In the genomic region with DNA sequence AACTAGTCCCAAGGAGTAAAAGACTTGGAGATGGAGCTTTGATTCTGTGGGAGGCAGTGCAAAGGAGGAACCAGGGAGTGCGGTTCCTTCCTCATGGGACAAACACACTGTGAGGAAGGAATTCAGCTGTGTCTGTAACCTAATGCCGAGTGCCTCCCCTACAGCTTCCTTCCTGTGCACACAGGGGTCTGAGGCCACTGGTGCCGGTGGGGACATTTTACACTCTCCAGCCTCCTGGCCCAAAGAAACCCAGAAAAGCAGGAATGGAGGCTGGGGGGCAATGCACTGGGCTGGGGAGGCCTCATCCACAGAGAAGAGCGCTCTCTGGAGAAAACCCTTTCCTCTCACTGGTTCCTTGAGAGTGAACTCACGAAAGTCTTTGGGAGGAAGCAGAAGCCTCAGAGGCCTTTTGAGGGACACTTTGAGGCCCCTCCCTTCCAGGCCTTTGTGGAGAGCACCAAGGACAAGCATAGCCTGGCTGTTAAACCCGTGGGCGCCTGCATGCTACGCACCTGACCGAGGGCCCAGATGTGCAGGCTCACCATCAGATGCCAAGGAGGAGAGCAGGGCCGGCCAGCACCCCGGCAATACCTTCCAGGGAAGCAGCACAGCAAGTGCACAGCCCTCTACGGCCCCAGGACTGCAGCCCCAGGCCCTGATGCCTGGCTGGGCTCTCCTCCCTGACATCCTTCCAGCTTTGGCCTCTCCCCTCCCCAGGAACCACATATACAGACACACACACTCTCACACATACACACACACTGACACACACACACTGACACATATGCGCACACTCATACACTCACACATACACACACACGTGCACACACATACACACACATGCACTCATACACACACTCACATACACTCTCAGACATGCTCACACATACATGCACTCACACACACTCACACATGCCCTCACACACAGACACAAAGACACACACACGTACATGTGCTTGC, we compare ENCODE assay signal across 12 cellular contexts. TPM values are rescaled to one million over a fixed set of nuclear protein-coding genes. Genes with fewer than 3 reads are reported as not detected.
DNase-seq lines count a peak whose midpoint lies in the region; ATAC-seq and TF ChIP-seq lines count a peak whose summit lies in the region.
"Had no signal": no experiment of that assay in that cellular context is flagged by ENCODE, and none has a peak within 500 bp of the region (broad histone marks: within the 10 kb centered on the region; RNA-seq: fewer than 3 reads in every experiment).

No MANE protein-coding gene starts in this region.

- no TSS peak for BruUV-seq in Caco-2 (replicated peaks; lab: Mats Ljungman, UMichigan)
- no TSS peak for BruUV-seq in MCF 10A (replicated peaks; lab: Mats Ljungman, UMichigan)

- peak overlapping the region; percentile 74 for H3K27ac ChIP-seq in cardiac muscle cell

- H3K36me3 Mint-ChIP-seq in Caco-2 (ENCODE audit: insufficient read depth, unreplicated experiment) (peaks cover 6% of the 10 kb centered on the region), osteocyte (ENCODE audit: unreplicated experiment) (no peaks in the 10 kb centered on the region), MCF 10A (ENCODE audit: insufficient read depth, unreplicated experiment) (no peaks in the 10 kb centered on the region)
- H3K36me3 Mint-ChIP-seq: CD8-positive, alpha-beta memory T cell had no signal

- H3K9me3 ChIP-seq in Caco-2 (no peaks in the 10 kb centered on the region), cardiac muscle cell (ENCODE audit: low read depth) (no peaks in the 10 kb centered on the region)
- H3K9me3 ChIP-seq: SK-N-SH had no signal

- H3K4me3 ChIP-seq in Caco-2 (ENCODE audit: low read depth, low read length) (no peak overlapping the region), cardiac muscle cell (no peak overlapping the region)

- no peak for ATAC-seq in HG02678 (IDR thresholded peaks at IDR 0.05; ENCODE audit: unreplicated experiment)

- CTCF ChIA-PET in Caco-2 (lab: Charles Lee) = interaction anchor here (1.0 kb wide), 1 partner anchor 19 kb away, joined by 3 read pairs; no protein-coding TSS in a partner anchor
- CTCF ChIA-PET in MCF 10A (lab: Yijun Ruan, JAX) = interaction anchor here (0.6 to 1.4 kb wide), 2 partner anchors 15 to 362 kb away, joined by 3 to 4 read pairs; no protein-coding TSS in a partner anchor

- no peak for DNase-seq in Caco-2
- peak; percentile 25 for DNase-seq in KG1 (lab: John Stamatoyannopoulos, UW)
- no peak for DNase-seq in cardiac muscle cell (ENCODE audit: low read depth in 1 of 2, low spot score in 1 of 2)
- DNase-seq in osteocyte (ENCODE audit: extremely low spot score, unreplicated experiment) = no peak
- DNase-seq in central memory CD4-positive, alpha-beta T cell = no peak
- DNase-seq in MCF 10A (ENCODE audit: unreplicated experiment) = no peak
- no peak for DNase-seq in NCI-H524 treated with DMSO at 0.1 percent for 48 hours (lab: John Stamatoyannopoulos, UW)
- DNase-seq: activated CD4-positive, alpha-beta T cell treated with anti-CD3 and anti-CD28 coated beads, Interleukin-2, amount 50 U/mL, for 48 hours; CD8-positive, alpha-beta memory T cell; NCI-H526 treated with DMSO at 0.1 percent for 48 hours; SK-N-SH had no signal

- TF ChIP-seq CTCF in Caco-2 (IDR thresholded peaks at IDR 0.05; ENCODE audit: insufficient read depth in 1 of 2, low read depth in 1 of 2, low read length in 1 of 2, severe bottlenecking in 1 of 2, unreplicated experiment in 1 of 2) (no peak), cardiac muscle cell (IDR thresholded peaks at IDR 0.05; ENCODE audit: low read depth, low read length) (no peak), osteocyte (IDR thresholded peaks at IDR 0.05) (no peak), MCF 10A (IDR thresholded peaks at IDR 0.05; ENCODE audit: unreplicated experiment) (no peak)

- H3K4me1 ChIP-seq in Caco-2 (peaks cover 41% of the 10 kb centered on the region), cardiac muscle cell (ENCODE audit: low read depth) (peaks cover 25% of the 10 kb centered on the region)

- H3K27me3 ChIP-seq in Caco-2 (replicated peaks; ENCODE audit: control insufficient read depth, insufficient read depth, low read length) = no peaks in the 10 kb centered on the region
- H3K27me3 ChIP-seq in cardiac muscle cell = no peaks in the 10 kb centered on the region

- no peak overlapping the region for H3K4me3 Mint-ChIP-seq in Caco-2 (ENCODE audit: unreplicated experiment)
- no peak overlapping the region for H3K4me3 Mint-ChIP-seq in osteocyte (ENCODE audit: unreplicated experiment)
- H3K4me3 Mint-ChIP-seq in MCF 10A (ENCODE audit: unreplicated experiment) = no peak overlapping the region
- H3K4me3 Mint-ChIP-seq: CD8-positive, alpha-beta memory T cell had no signal

- POLR2A ChIA-PET in Caco-2 (lab: Charles Lee) (interaction anchor here (1.0 kb wide), 1 partner anchor 60 kb away, joined by 4 read pairs; the partner anchor contains the start of gene PSMA6), MCF 10A (lab: Yijun Ruan, JAX) (interaction anchor here (1.6 to 2.7 kb wide), 2 partner anchors 11 to 52 kb away, joined by 5 to 10 read pairs; partner anchors contain the start of gene NFKBIA)

- peak overlapping the region; percentile 1 for H3K27ac Mint-ChIP-seq in Caco-2 (ENCODE audit: unreplicated experiment)
- peak overlapping the region; percentile 32 for H3K27ac Mint-ChIP-seq in osteocyte (ENCODE audit: unreplicated experiment)
- no peak overlapping the region for H3K27ac Mint-ChIP-seq in MCF 10A (ENCODE audit: low read depth, unreplicated experiment)
- H3K27ac Mint-ChIP-seq: CD8-positive, alpha-beta memory T cell had no signal

- H3K27me3 Mint-ChIP-seq in Caco-2 (ENCODE audit: insufficient read depth, unreplicated experiment) (no peaks in the 10 kb centered on the region), osteocyte (ENCODE audit: unreplicated experiment) (peaks cover 3% of the 10 kb centered on the region), MCF 10A (ENCODE audit: insufficient read depth, unreplicated experiment) (no peaks in the 10 kb centered on the region)

- H3K36me3 ChIP-seq in Caco-2 (ENCODE audit: control insufficient read depth, insufficient read depth, low read length) = no peaks in the 10 kb centered on the region
- no peaks in the 10 kb centered on the region for H3K36me3 ChIP-seq in cardiac muscle cell

- no peaks in the 10 kb centered on the region for H3K9me3 Mint-ChIP-seq in Caco-2 (ENCODE audit: unreplicated experiment)
- H3K9me3 Mint-ChIP-seq in osteocyte (ENCODE audit: unreplicated experiment) = no peaks in the 10 kb centered on the region
- no peaks in the 10 kb centered on the region for H3K9me3 Mint-ChIP-seq in MCF 10A (ENCODE audit: unreplicated experiment)
- H3K9me3 Mint-ChIP-seq: CD8-positive, alpha-beta memory T cell had no signal

- H3K4me1 Mint-ChIP-seq in Caco-2 (ENCODE audit: low read depth, unreplicated experiment) (peaks cover 47% of the 10 kb centered on the region), osteocyte (ENCODE audit: unreplicated experiment) (peaks cover 29% of the 10 kb centered on the region), MCF 10A (ENCODE audit: insufficient read depth, unreplicated experiment) (peaks cover 11% of the 10 kb centered on the region)

- intact Hi-C loops in Caco-2 (cut with micrococcal nuclease; ENCODE audit: unreplicated experiment) (no loop called here), MCF 10A (cut with micrococcal nuclease) (no loop called here)

RNA-seq across cellular contexts. Expression of gene NFKBIA, which starts 52.0 kb away (rescaled TPM):
- total RNA-seq in Caco-2 (2022) = 33.4 and 39.9 TPM in 2 replicates
- total RNA-seq in cardiac muscle cell = 99.6 and 148 TPM in 2 replicates
- 64.1 and 79.1 TPM in 2 replicates for polyA plus RNA-seq in cardiac muscle cell
- total RNA-seq in osteocyte = 57.2 and 58.9 TPM in 2 replicates
- 74.5 and 112 TPM in 2 replicates for total RNA-seq in MCF 10A (2022)
